1 cellular context compared by ENCODE assay signal in genomic region chr2:16623046-16623445, GRCh38.
TF ChIP-seq lines count a peak whose summit lies in the region.

No MANE protein-coding gene starts in this region.

TF ChIP-seq in HepG2, 621 proteins besides CTCF, POLR2A, EP300 and RAD21 (continued from another document):
- TF ChIP-seq SMAD3 (CRISPR knock-in tag; IDR thresholded peaks at IDR 0.05) (no peak), SRY (CRISPR knock-in tag; IDR thresholded peaks at IDR 0.05) (no peak), ZNF354B (CRISPR knock-in tag; IDR thresholded peaks at IDR 0.05) (no peak), HOXD1 (CRISPR knock-in tag; IDR thresholded peaks at IDR 0.05) (no peak), ARID3A (IDR thresholded peaks at IDR 0.05; ENCODE audit: low read depth, low read length) (no peak), ZEB1 (IDR thresholded peaks at IDR 0.05; ENCODE audit: insufficient replicate concordance, low read depth) (no peak)
- TF ChIP-seq, protein P1, sequence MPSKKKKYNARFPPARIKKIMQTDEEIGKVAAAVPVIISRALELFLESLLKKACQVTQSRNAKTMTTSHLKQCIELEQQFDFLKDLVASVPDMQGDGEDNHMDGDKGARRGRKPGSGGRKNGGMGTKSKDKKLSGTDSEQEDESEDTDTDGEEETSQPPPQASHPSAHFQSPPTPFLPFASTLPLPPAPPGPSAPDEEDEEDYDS (CRISPR knock-in tag; IDR thresholded peaks at IDR 0.05): no peak
